In the genomic region with DNA sequence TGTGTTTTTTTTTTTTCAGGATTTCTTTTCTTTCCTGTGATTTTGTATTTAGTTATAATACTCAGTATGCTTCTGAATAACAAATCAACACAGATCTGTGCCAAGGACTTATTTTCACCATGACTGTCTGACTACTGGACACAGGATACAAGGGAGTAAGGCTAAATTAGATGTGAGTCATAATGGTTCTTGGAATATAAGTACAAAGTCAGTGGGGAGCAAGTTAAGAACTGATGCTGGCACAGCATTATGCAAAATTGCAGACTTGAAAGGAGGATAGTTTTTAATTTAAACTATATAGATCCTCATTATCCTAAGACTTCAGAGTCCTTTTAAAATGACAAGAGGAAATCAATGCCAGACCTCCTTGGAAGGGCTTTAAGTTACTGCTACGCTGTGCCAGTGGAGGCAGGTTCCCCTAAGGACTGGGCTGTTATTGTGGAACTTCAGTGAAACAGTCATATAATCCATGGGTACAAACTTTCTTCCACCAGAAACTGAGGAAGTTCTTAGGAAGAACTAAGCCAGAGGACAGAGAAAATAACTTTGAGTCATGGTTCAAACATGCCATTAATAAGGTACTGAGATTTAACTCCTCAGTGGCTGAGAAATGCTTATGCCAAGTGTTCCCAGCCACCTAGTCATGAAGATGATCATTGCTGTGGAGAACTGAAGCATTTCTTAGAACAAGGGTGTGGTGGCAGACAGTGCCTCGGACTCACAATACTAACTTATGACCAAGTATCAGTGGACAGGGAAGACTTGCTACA, we compare ENCODE assay signal across 21 cellular contexts.
DNase-seq lines count a peak whose midpoint lies in the region; ATAC-seq and TF ChIP-seq lines count a peak whose summit lies in the region.
"Had no signal": no experiment of that assay in that cellular context is flagged by ENCODE, and none has a peak within 500 bp of the region (broad histone marks: within the 10 kb centered on the region; RNA-seq: fewer than 3 reads in every experiment).

No MANE protein-coding gene starts in this region.

- H3K4me3 ChIP-seq in breast epithelium (no peak overlapping the region), astrocyte of the spinal cord (ENCODE audit: low read depth, low read length) (no peak overlapping the region), fibroblast of villous mesenchyme (ENCODE audit: low read depth, low read length) (no peak overlapping the region), smooth muscle cell (no peak overlapping the region)
- H3K4me3 ChIP-seq: upper lobe of left lung had no signal

- H3K4me3 Mint-ChIP-seq in MCF 10A (ENCODE audit: unreplicated experiment), result no peak overlapping the region
- no peak overlapping the region for H3K4me3 Mint-ChIP-seq in activated T-helper 1 cell treated with anti-CD3 and anti-CD28 coated beads, Interleukin-12 subunit alpha, Interleukin-12 subunit beta, Interleukin-2, Interleukin-4 antibody, amounts not matched to agents 30 ng/mL and 10 ng/mL and 1 ng/mL, durations not matched to agents 14 hours and 24 hours and 36 hours
- H3K4me3 Mint-ChIP-seq: CD8-positive, alpha-beta T cell; H9; stimulated activated naive B cell treated with anti-CD40 and anti-IgM and Interleukin-4, amounts not matched to agents 10 μg/mL and 1 μg/mL and 100 μg/mL, for 72 hours; T-cell had no signal

- POLR2A ChIA-PET in MCF 10A (lab: Yijun Ruan, JAX), result no interaction called here

- TF ChIP-seq POLR2A in breast epithelium (IDR thresholded peaks at IDR 0.05), result no peak

- intact Hi-C loops in MCF 10A (cut with micrococcal nuclease) (no loop called here), breast epithelium (cut with DNase I; ENCODE audit: low total_unique reads) (no loop called here)
- intact Hi-C loops in activated T-helper 1 cell treated with anti-CD3 and anti-CD28 coated beads, Interleukin-12 subunit alpha, Interleukin-12 subunit beta, Interleukin-2, Interleukin-4 antibody, amounts not matched to agents 30 ng/mL and 10 ng/mL and 1 ng/mL, durations not matched to agents 14 hours and 24 hours and 36 hours (cut with micrococcal nuclease), result no loop called here

- CTCF ChIA-PET in MCF 10A (lab: Yijun Ruan, JAX), result interaction anchor here (0.6 kb wide), 1 partner anchor 116 kb away, joined by 4 read pairs; no protein-coding TSS in a partner anchor

- H3K9me3 Mint-ChIP-seq in MCF 10A (ENCODE audit: unreplicated experiment), result no peaks in the 10 kb centered on the region
- no peaks in the 10 kb centered on the region for H3K9me3 Mint-ChIP-seq in activated T-helper 1 cell treated with anti-CD3 and anti-CD28 coated beads, Interleukin-12 subunit alpha, Interleukin-12 subunit beta, Interleukin-2, Interleukin-4 antibody, amounts not matched to agents 30 ng/mL and 10 ng/mL and 1 ng/mL, durations not matched to agents 14 hours and 24 hours and 36 hours
- H3K9me3 Mint-ChIP-seq: CD8-positive, alpha-beta T cell; stimulated activated naive B cell treated with anti-CD40 and anti-IgM and Interleukin-4, amounts not matched to agents 10 μg/mL and 1 μg/mL and 100 μg/mL, for 72 hours had no signal

- in situ Hi-C loops in astrocyte of the spinal cord (cut with HindIII; ENCODE audit: low sequenced_read_pairs), result no loop called here

- peak; percentile 49 for DNase-seq in MCF 10A (ENCODE audit: unreplicated experiment)
- DNase-seq in breast epithelium (ENCODE audit: low spot score in 2 of 2), result no peak
- DNase-seq in astrocyte of the spinal cord (ENCODE audit: low read depth, low spot score), result peak; percentile 89
- DNase-seq in fibroblast of villous mesenchyme (ENCODE audit: low read depth), result peak; percentile 22
- no peak for DNase-seq in smooth muscle cell (lab: John Stamatoyannopoulos, UW; ENCODE audit: unreplicated experiment)
- DNase-seq in activated T-helper 1 cell treated with anti-CD3 and anti-CD28 coated beads, Interleukin-12 subunit alpha, Interleukin-12 subunit beta, Interleukin-2, Interleukin-4 antibody, amounts not matched to agents 30 ng/mL and 10 ng/mL and 1 ng/mL, durations not matched to agents 14 hours and 24 hours and 36 hours (ENCODE audit: low spot score), result no peak
- DNase-seq: 8988T; activated effector memory CD4-positive, alpha-beta T cell treated with Interleukin-2 at 50 U/mL for 16 hours; aorta; CD8-positive, alpha-beta T cell; glutamatergic neuron; H9; NCI-H2107; NCI-H774; RPMI8226; small intestine; stimulated activated naive B cell treated with anti-CD40 and anti-IgM and Interleukin-4, amounts not matched to agents 10 μg/mL and 1 μg/mL and 100 μg/mL, for 72 hours; T-cell; upper lobe of left lung had no signal

- H3K9me3 ChIP-seq in breast epithelium (no peaks in the 10 kb centered on the region), smooth muscle cell (replicated peaks; ENCODE audit: low read depth) (no peaks in the 10 kb centered on the region)
- H3K9me3 ChIP-seq: upper lobe of left lung had no signal

- 59% methylated on average over 2 of the region's 2 CpGs for WGBS in smooth muscle cell (ENCODE audit: low lambda C conversion rate)

- H3K79me2 ChIP-seq in smooth muscle cell (ENCODE audit: low read depth), result no peaks in the 10 kb centered on the region

- H3K27me3 ChIP-seq in breast epithelium (no peaks in the 10 kb centered on the region), smooth muscle cell (ENCODE audit: low read depth) (no peaks in the 10 kb centered on the region)
- H3K27me3 ChIP-seq: upper lobe of left lung had no signal

- ATAC-seq in GM18873 (IDR thresholded peaks at IDR 0.05; ENCODE audit: low FRiP score, unreplicated experiment), result no peak
- ATAC-seq in HG02852 (IDR thresholded peaks at IDR 0.05; ENCODE audit: unreplicated experiment), result no peak
- ATAC-seq: CD8-positive, alpha-beta T cell; stimulated activated naive B cell treated with anti-CD40 and anti-IgM and Interleukin-4, amounts not matched to agents 10 μg/mL and 1 μg/mL and 100 μg/mL, for 72 hours; T-cell had no signal

- no peaks in the 10 kb centered on the region for H3K27me3 Mint-ChIP-seq in MCF 10A (ENCODE audit: insufficient read depth, unreplicated experiment)
- no peaks in the 10 kb centered on the region for H3K27me3 Mint-ChIP-seq in activated T-helper 1 cell treated with anti-CD3 and anti-CD28 coated beads, Interleukin-12 subunit alpha, Interleukin-12 subunit beta, Interleukin-2, Interleukin-4 antibody, amounts not matched to agents 30 ng/mL and 10 ng/mL and 1 ng/mL, durations not matched to agents 14 hours and 24 hours and 36 hours (ENCODE audit: insufficient read depth)

- no peaks in the 10 kb centered on the region for H3F3A ChIP-seq in smooth muscle cell (ENCODE audit: low read depth)

- no peak overlapping the region for H3K9ac ChIP-seq in smooth muscle cell (ENCODE audit: low read depth)

- no peaks in the 10 kb centered on the region for H4K20me1 ChIP-seq in smooth muscle cell (ENCODE audit: low read depth)

- no peak for TF ChIP-seq CTCF in MCF 10A (IDR thresholded peaks at IDR 0.05; ENCODE audit: unreplicated experiment)
- TF ChIP-seq CTCF in breast epithelium (IDR thresholded peaks at IDR 0.05), result no peak
- TF ChIP-seq CTCF in astrocyte of the spinal cord (IDR thresholded peaks at IDR 0.05; ENCODE audit: low read depth, low read length), result no peak
- TF ChIP-seq CTCF in fibroblast of villous mesenchyme (IDR thresholded peaks at IDR 0.05; ENCODE audit: insufficient read depth, low read depth, low read length), result no peak
- TF ChIP-seq CTCF in smooth muscle cell (IDR thresholded peaks at IDR 0.05; ENCODE audit: borderline replicate concordance, insufficient read depth, poor library complexity, severe bottlenecking), result no peak

- peaks cover 17% of the 10 kb centered on the region for H3K4me1 Mint-ChIP-seq in MCF 10A (ENCODE audit: insufficient read depth, unreplicated experiment)
- H3K4me1 Mint-ChIP-seq in activated T-helper 1 cell treated with anti-CD3 and anti-CD28 coated beads, Interleukin-12 subunit alpha, Interleukin-12 subunit beta, Interleukin-2, Interleukin-4 antibody, amounts not matched to agents 30 ng/mL and 10 ng/mL and 1 ng/mL, durations not matched to agents 14 hours and 24 hours and 36 hours (ENCODE audit: low read depth), result no peaks in the 10 kb centered on the region
- H3K4me1 Mint-ChIP-seq: stimulated activated naive B cell treated with anti-CD40 and anti-IgM and Interleukin-4, amounts not matched to agents 10 μg/mL and 1 μg/mL and 100 μg/mL, for 72 hours; T-cell had no signal

- H3K4me2 ChIP-seq in smooth muscle cell, result peak overlapping the region; percentile 30

- H3K36me3 Mint-ChIP-seq in MCF 10A (ENCODE audit: insufficient read depth, unreplicated experiment), result no peaks in the 10 kb centered on the region
- H3K36me3 Mint-ChIP-seq in activated T-helper 1 cell treated with anti-CD3 and anti-CD28 coated beads, Interleukin-12 subunit alpha, Interleukin-12 subunit beta, Interleukin-2, Interleukin-4 antibody, amounts not matched to agents 30 ng/mL and 10 ng/mL and 1 ng/mL, durations not matched to agents 14 hours and 24 hours and 36 hours (ENCODE audit: low read depth), result no peaks in the 10 kb centered on the region
- H3K36me3 Mint-ChIP-seq: CD8-positive, alpha-beta T cell; stimulated activated naive B cell treated with anti-CD40 and anti-IgM and Interleukin-4, amounts not matched to agents 10 μg/mL and 1 μg/mL and 100 μg/mL, for 72 hours; T-cell had no signal

- H3K27ac ChIP-seq in breast epithelium (no peak overlapping the region), smooth muscle cell (ENCODE audit: low read depth) (peak overlapping the region; percentile 48)
- H3K27ac ChIP-seq: upper lobe of left lung had no signal

- no peak overlapping the region for H2AFZ ChIP-seq in smooth muscle cell (ENCODE audit: low read depth)

- H3K27ac Mint-ChIP-seq in MCF 10A (ENCODE audit: low read depth, unreplicated experiment), result peak overlapping the region; percentile 35
- no peak overlapping the region for H3K27ac Mint-ChIP-seq in activated T-helper 1 cell treated with anti-CD3 and anti-CD28 coated beads, Interleukin-12 subunit alpha, Interleukin-12 subunit beta, Interleukin-2, Interleukin-4 antibody, amounts not matched to agents 30 ng/mL and 10 ng/mL and 1 ng/mL, durations not matched to agents 14 hours and 24 hours and 36 hours
- H3K27ac Mint-ChIP-seq: CD8-positive, alpha-beta T cell; H9; stimulated activated naive B cell treated with anti-CD40 and anti-IgM and Interleukin-4, amounts not matched to agents 10 μg/mL and 1 μg/mL and 100 μg/mL, for 72 hours; T-cell had no signal

- H3K4me1 ChIP-seq in breast epithelium (no peaks in the 10 kb centered on the region), smooth muscle cell (ENCODE audit: low read depth) (no peaks in the 10 kb centered on the region)
- H3K4me1 ChIP-seq: upper lobe of left lung had no signal

- BruUV-seq in MCF 10A (replicated peaks; lab: Mats Ljungman, UMichigan), result no TSS peak

- H3K36me3 ChIP-seq in breast epithelium, result no peaks in the 10 kb centered on the region
- no peaks in the 10 kb centered on the region for H3K36me3 ChIP-seq in smooth muscle cell (ENCODE audit: low read depth)
- H3K36me3 ChIP-seq: upper lobe of left lung had no signal

Comparison
In these comparisons a context has a peak if more than half of its experiments do, and no peak if none do; other contexts are left out.
1. DNase-seq: peak in MCF 10A (single experiment), astrocyte of the spinal cord (single experiment) and fibroblast of villous mesenchyme (single experiment); none in breast epithelium (0 of 2), smooth muscle cell (single experiment) and activated T-helper 1 cell treated with anti-CD3 and anti-CD28 coated beads, Interleukin-12 subunit alpha, Interleukin-12 subunit beta, Interleukin-2, Interleukin-4 antibody, amounts not matched to agents 30 ng/mL and 10 ng/mL and 1 ng/mL, durations not matched to agents 14 hours and 24 hours and 36 hours (single experiment).